ENCODE assay signal across 2 cellular contexts in the genomic region with DNA sequence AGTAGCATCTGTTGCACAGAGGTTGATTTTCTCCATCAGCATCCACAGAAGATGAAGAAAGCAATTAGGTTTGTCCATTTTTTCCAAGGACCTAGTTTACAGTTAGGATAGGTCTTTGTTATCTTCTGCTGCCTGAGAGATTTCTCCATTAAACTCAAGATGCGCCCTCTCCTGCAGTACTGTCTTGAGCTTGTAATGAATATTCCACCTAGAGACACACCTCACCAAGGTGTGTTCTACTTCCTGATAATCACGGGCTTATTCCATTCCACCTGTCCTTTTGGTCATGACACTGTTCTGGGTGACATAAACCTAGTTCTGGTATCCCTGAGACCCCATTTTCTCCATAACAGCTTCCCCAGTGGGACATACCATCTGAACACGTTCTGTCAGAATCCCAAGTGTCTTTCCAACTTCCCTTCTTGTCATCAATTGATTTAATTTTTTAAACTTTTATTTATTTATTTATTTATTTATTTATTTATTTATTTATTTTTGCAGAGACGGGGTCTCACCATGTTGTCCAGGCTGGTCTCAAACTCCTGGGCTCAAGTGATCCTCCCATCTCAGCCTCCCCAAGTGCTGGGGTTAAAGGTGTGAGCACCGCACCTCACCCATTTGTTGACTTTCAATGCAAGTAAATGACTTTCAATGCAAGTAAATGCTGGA.
TF ChIP-seq lines count a peak whose summit lies in the region.

No MANE protein-coding gene starts in this region.

TF ChIP-seq in HEK293, 187 proteins besides CTCF, POLR2A, EP300 and RAD21 (continued from another document and continues in another):
- TF ChIP-seq ZNF654 (tag by site-specific recombination; IDR thresholded peaks at IDR 0.05; ENCODE audit: low read depth) (peak; percentile 33; the same call in 1 of the 2 replicates), ZNF473 (tag by site-specific recombination; IDR thresholded peaks at IDR 0.05) (no peak), ZNF560 (tag by site-specific recombination; IDR thresholded peaks at IDR 0.05; ENCODE audit: borderline replicate concordance) (peak; percentile 54; the same call in 1 of the 2 replicates), ZNF529 (tag by site-specific recombination; IDR thresholded peaks at IDR 0.05; ENCODE audit: insufficient replicate concordance) (peak; percentile 64), ZNF341 (tag by site-specific recombination; IDR thresholded peaks at IDR 0.05; ENCODE audit: low read depth) (peak; percentile 40; the same call in 1 of the 2 replicates), ZNF433 (tag by site-specific recombination; IDR thresholded peaks at IDR 0.05; ENCODE audit: low read depth) (peak; percentile 60; the same call in 1 of the 2 replicates), ZNF266 (tag by site-specific recombination; IDR thresholded peaks at IDR 0.05; ENCODE audit: low read depth) (peak; percentile 66; the same call in 1 of the 2 replicates), TCF7L2 (IDR thresholded peaks at IDR 0.05; ENCODE audit: borderline replicate concordance, low read depth, low read length) (no peak), ZNF830 (tag by site-specific recombination; IDR thresholded peaks at IDR 0.05; ENCODE audit: low read depth) (no peak), KLF10 (tag by site-specific recombination; IDR thresholded peaks at IDR 0.05) (no peak), ZFP37 (tag by site-specific recombination; IDR thresholded peaks at IDR 0.05) (peak; percentile 53; the same call in 1 of the 2 replicates), ZNF623 (tag by site-specific recombination; IDR thresholded peaks at IDR 0.05) (peak; percentile 75), ZBTB21 (tag by site-specific recombination; IDR thresholded peaks at IDR 0.05) (0 out of 2 replicates have a peak, but pooled peaks have one; percentile 43), ZNF335 (tag by site-specific recombination; conservative IDR thresholded peaks at IDR 0.05) (no peak), ZNF626 (tag by site-specific recombination; IDR thresholded peaks at IDR 0.05) (no peak)
- TF ChIP-seq, protein P1, sequence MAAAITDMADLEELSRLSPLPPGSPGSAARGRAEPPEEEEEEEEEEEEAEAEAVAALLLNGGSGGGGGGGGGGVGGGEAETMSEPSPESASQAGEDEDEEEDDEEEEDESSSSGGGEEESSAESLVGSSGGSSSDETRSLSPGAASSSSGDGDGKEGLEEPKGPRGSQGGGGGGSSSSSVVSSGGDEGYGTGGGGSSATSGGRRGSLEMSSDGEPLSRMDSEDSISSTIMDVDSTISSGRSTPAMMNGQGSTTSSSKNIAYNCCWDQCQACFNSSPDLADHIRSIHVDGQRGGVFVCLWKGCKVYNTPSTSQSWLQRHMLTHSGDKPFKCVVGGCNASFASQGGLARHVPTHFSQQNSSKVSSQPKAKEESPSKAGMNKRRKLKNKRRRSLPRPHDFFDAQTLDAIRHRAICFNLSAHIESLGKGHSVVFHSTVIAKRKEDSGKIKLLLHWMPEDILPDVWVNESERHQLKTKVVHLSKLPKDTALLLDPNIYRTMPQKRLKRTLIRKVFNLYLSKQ (tag by site-specific recombination; IDR thresholded peaks at IDR 0.05; ENCODE audit: borderline replicate concordance): peak; percentile 71; the same call in 1 of the 2 replicates
- TF ChIP-seq, protein P2, sequence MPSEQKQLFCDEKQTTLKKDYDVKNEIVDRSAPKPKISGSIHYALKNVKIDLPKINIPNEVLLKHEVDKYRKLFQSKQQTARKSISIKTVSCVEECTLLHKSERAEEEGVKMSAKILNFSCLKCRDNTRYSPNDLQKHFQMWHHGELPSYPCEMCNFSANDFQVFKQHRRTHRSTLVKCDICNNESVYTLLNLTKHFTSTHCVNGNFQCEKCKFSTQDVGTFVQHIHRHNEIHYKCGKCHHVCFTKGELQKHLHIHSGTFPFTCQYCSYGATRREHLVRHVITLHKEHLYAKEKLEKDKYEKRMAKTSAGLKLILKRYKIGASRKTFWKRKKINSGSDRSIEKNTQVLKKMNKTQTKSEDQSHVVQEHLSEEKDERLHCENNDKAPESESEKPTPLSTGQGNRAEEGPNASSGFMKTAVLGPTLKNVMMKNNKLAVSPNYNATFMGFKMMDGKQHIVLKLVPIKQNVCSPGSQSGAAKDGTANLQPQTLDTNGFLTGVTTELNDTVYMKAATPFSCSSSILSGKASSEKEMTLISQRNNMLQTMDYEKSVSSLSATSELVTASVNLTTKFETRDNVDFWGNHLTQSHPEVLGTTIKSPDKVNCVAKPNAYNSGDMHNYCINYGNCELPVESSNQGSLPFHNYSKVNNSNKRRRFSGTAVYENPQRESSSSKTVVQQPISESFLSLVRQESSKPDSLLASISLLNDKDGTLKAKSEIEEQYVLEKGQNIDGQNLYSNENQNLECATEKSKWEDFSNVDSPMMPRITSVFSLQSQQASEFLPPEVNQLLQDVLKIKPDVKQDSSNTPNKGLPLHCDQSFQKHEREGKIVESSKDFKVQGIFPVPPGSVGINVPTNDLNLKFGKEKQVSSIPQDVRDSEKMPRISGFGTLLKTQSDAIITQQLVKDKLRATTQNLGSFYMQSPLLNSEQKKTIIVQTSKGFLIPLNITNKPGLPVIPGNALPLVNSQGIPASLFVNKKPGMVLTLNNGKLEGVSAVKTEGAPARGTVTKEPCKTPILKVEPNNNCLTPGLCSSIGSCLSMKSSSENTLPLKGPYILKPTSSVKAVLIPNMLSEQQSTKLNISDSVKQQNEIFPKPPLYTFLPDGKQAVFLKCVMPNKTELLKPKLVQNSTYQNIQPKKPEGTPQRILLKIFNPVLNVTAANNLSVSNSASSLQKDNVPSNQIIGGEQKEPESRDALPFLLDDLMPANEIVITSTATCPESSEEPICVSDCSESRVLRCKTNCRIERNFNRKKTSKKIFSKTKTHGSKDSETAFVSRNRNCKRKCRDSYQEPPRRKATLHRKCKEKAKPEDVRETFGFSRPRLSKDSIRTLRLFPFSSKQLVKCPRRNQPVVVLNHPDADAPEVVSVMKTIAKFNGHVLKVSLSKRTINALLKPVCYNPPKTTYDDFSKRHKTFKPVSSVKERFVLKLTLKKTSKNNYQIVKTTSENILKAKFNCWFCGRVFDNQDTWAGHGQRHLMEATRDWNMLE (tag by site-specific recombination; conservative IDR thresholded peaks at IDR 0.05; ENCODE audit: low read depth): peak; percentile 92
- TF ChIP-seq, protein P3, sequence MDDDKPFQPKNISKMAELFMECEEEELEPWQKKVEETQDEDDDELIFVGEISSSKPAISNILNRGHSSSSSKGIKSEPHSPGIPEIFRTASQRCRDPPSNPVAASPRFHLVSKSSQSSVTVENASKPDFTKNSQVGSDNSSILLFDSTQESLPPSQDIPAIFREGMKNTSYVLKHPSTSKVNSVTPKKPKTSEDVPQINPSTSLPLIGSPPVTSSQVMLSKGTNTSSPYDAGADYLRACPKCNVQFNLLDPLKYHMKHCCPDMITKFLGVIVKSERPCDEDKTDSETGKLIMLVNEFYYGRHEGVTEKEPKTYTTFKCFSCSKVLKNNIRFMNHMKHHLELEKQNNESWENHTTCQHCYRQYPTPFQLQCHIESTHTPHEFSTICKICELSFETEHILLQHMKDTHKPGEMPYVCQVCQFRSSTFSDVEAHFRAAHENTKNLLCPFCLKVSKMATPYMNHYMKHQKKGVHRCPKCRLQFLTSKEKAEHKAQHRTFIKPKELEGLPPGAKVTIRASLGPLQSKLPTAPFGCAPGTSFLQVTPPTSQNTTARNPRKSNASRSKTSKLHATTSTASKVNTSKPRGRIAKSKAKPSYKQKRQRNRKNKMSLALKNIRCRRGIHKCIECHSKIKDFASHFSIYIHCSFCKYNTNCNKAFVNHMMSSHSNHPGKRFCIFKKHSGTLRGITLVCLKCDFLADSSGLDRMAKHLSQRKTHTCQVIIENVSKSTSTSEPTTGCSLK (tag by site-specific recombination; IDR thresholded peaks at IDR 0.05): no peak

TF ChIP-seq in WTC11, 78 proteins besides CTCF, POLR2A, EP300 and RAD21 (continued from another document and continues in another):
- TF ChIP-seq, protein P4, sequence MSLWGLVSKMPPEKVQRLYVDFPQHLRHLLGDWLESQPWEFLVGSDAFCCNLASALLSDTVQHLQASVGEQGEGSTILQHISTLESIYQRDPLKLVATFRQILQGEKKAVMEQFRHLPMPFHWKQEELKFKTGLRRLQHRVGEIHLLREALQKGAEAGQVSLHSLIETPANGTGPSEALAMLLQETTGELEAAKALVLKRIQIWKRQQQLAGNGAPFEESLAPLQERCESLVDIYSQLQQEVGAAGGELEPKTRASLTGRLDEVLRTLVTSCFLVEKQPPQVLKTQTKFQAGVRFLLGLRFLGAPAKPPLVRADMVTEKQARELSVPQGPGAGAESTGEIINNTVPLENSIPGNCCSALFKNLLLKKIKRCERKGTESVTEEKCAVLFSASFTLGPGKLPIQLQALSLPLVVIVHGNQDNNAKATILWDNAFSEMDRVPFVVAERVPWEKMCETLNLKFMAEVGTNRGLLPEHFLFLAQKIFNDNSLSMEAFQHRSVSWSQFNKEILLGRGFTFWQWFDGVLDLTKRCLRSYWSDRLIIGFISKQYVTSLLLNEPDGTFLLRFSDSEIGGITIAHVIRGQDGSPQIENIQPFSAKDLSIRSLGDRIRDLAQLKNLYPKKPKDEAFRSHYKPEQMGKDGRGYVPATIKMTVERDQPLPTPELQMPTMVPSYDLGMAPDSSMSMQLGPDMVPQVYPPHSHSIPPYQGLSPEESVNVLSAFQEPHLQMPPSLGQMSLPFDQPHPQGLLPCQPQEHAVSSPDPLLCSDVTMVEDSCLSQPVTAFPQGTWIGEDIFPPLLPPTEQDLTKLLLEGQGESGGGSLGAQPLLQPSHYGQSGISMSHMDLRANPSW (CRISPR knock-in tag; conservative IDR thresholded peaks at IDR 0.05; ENCODE audit: low read depth): no peak
- TF ChIP-seq, protein P5, sequence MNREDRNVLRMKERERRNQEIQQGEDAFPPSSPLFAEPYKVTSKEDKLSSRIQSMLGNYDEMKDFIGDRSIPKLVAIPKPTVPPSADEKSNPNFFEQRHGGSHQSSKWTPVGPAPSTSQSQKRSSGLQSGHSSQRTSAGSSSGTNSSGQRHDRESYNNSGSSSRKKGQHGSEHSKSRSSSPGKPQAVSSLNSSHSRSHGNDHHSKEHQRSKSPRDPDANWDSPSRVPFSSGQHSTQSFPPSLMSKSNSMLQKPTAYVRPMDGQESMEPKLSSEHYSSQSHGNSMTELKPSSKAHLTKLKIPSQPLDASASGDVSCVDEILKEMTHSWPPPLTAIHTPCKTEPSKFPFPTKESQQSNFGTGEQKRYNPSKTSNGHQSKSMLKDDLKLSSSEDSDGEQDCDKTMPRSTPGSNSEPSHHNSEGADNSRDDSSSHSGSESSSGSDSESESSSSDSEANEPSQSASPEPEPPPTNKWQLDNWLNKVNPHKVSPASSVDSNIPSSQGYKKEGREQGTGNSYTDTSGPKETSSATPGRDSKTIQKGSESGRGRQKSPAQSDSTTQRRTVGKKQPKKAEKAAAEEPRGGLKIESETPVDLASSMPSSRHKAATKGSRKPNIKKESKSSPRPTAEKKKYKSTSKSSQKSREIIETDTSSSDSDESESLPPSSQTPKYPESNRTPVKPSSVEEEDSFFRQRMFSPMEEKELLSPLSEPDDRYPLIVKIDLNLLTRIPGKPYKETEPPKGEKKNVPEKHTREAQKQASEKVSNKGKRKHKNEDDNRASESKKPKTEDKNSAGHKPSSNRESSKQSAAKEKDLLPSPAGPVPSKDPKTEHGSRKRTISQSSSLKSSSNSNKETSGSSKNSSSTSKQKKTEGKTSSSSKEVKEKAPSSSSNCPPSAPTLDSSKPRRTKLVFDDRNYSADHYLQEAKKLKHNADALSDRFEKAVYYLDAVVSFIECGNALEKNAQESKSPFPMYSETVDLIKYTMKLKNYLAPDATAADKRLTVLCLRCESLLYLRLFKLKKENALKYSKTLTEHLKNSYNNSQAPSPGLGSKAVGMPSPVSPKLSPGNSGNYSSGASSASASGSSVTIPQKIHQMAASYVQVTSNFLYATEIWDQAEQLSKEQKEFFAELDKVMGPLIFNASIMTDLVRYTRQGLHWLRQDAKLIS (CRISPR knock-in tag; IDR thresholded peaks at IDR 0.05; ENCODE audit: borderline replicate concordance): no peak
- TF ChIP-seq NFATC4 (CRISPR knock-in tag; IDR thresholded peaks at IDR 0.05): 0 out of 2 replicates have a peak, but pooled peaks have one; percentile 30
- no peak for TF ChIP-seq KAT7 (CRISPR knock-in tag; IDR thresholded peaks at IDR 0.05; ENCODE audit: borderline replicate concordance)
- TF ChIP-seq TEAD4 (CRISPR knock-in tag; IDR thresholded peaks at IDR 0.05): no peak
- TF ChIP-seq, protein P6, sequence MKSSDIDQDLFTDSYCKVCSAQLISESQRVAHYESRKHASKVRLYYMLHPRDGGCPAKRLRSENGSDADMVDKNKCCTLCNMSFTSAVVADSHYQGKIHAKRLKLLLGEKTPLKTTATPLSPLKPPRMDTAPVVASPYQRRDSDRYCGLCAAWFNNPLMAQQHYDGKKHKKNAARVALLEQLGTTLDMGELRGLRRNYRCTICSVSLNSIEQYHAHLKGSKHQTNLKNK (CRISPR knock-in tag; IDR thresholded peaks at IDR 0.05): peak; percentile 53; the same call in 1 of the 2 replicates
- TF ChIP-seq, protein P7, sequence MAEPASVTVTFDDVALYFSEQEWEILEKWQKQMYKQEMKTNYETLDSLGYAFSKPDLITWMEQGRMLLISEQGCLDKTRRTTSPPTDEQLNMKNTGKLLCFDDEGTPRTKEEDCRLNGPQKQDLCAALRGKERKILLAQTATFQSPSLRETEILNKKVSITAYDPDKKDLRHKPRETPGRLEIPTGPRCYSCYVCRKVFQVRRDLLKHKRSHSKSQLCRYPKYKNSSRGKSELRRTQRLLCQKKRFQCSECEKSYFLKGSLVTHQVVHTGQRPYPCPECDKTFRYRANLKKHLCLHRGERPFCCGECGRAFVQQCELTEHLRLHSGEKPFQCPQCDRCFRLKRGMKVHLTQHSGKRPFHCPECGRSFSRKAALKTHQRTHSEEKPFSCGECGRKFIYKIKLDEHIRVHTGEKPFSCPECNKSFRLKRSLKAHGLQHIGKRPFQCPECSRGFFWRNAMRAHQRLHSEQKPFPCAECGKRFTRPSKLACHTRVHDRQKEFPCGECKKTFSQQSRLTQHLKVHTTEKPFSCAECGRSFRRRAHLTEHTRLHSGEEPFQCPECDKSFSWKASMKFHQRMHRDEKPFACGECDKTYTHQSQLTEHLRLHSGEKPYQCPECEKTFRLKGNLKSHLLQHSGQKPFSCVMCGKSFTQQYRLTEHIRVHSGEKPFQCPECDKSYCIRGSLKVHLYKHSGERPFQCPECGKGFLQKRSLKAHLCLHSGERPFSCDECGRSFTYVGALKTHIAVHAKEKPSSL (CRISPR knock-in tag; conservative IDR thresholded peaks at IDR 0.05): peak; percentile 87
- TF ChIP-seq, protein P8, sequence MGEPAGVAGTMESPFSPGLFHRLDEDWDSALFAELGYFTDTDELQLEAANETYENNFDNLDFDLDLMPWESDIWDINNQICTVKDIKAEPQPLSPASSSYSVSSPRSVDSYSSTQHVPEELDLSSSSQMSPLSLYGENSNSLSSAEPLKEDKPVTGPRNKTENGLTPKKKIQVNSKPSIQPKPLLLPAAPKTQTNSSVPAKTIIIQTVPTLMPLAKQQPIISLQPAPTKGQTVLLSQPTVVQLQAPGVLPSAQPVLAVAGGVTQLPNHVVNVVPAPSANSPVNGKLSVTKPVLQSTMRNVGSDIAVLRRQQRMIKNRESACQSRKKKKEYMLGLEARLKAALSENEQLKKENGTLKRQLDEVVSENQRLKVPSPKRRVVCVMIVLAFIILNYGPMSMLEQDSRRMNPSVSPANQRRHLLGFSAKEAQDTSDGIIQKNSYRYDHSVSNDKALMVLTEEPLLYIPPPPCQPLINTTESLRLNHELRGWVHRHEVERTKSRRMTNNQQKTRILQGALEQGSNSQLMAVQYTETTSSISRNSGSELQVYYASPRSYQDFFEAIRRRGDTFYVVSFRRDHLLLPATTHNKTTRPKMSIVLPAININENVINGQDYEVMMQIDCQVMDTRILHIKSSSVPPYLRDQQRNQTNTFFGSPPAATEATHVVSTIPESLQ (CRISPR knock-in tag; IDR thresholded peaks at IDR 0.05): no peak
- TF ChIP-seq, protein P9, sequence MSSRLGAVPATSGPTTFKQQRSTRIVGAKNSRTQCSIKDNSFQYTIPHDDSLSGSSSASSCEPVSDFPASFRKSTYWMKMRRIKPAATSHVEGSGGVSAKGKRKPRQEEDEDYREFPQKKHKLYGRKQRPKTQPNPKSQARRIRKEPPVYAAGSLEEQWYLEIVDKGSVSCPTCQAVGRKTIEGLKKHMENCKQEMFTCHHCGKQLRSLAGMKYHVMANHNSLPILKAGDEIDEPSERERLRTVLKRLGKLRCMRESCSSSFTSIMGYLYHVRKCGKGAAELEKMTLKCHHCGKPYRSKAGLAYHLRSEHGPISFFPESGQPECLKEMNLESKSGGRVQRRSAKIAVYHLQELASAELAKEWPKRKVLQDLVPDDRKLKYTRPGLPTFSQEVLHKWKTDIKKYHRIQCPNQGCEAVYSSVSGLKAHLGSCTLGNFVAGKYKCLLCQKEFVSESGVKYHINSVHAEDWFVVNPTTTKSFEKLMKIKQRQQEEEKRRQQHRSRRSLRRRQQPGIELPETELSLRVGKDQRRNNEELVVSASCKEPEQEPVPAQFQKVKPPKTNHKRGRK (CRISPR knock-in tag; IDR thresholded peaks at IDR 0.05; ENCODE audit: borderline replicate concordance): no peak
